Comparison of ENCODE assay signal across 8 cellular contexts in genomic region chr2:235961711-235962110, GRCh38.
"Had no signal": no experiment of that assay in that cellular context is flagged by ENCODE, and none has a peak within 500 bp of the region (broad histone marks: within the 10 kb centered on the region; RNA-seq: fewer than 3 reads in every experiment).

No MANE protein-coding gene starts in this region.

- H3K4me3 Mint-ChIP-seq: GM23338, H9, IgD-negative memory B cell had no signal

- FAIRE-seq: H1, H54, HepG2 had no signal

- H3K36me3 Mint-ChIP-seq: IgD-negative memory B cell had no signal

- ATAC-seq: GM23338, HepG2 had no signal

- H2AFZ ChIP-seq: GM23338 had no signal

- DNase-seq: H9, HCEC 1CT had no signal

- H3K4me2 ChIP-seq: GM23338 had no signal

- H3K27ac ChIP-seq: HL-60 had no signal

- H3K4me1 Mint-ChIP-seq: IgD-negative memory B cell had no signal

- H3K9me3 Mint-ChIP-seq: GM23338, H9 had no signal

- H3K27ac Mint-ChIP-seq: GM23338, IgD-negative memory B cell had no signal

- H3K4me3 ChIP-seq: GM23338 had no signal
